2 cellular contexts compared by ENCODE assay signal in genomic region chr15:99618941-99619411, GRCh38.
A peak's percentile ranks its signal among the peaks of the same experiment; 100 is the strongest.
TF ChIP-seq lines count a peak whose summit lies in the region.

No MANE protein-coding gene starts in this region.

TF ChIP-seq in HEK293, 187 proteins besides CTCF, POLR2A, EP300 and RAD21:
- TF ChIP-seq PRDM10 (tag by site-specific recombination; IDR thresholded peaks at IDR 0.05) (peak; percentile 44), ZNF561 (tag by site-specific recombination; IDR thresholded peaks at IDR 0.05; ENCODE audit: borderline replicate concordance) (no peak), ZNF449 (tag by site-specific recombination; IDR thresholded peaks at IDR 0.05) (peak; percentile 73), ZBTB17 (tag by site-specific recombination; IDR thresholded peaks at IDR 0.05) (peak; percentile 73), ZNF112 (tag by site-specific recombination; IDR thresholded peaks at IDR 0.05) (no peak), WT1 (tag by site-specific recombination; IDR thresholded peaks at IDR 0.05) (no peak), ZNF133 (tag by site-specific recombination; IDR thresholded peaks at IDR 0.05) (no peak), SETDB1 (IDR thresholded peaks at IDR 0.05; ENCODE audit: insufficient read length, low read length) (no peak), ZNF426 (tag by site-specific recombination; IDR thresholded peaks at IDR 0.05) (no peak), ZNF600 (tag by site-specific recombination; IDR thresholded peaks at IDR 0.05) (peak; percentile 52), ZNF23 (tag by site-specific recombination; IDR thresholded peaks at IDR 0.05; ENCODE audit: borderline replicate concordance) (no peak), ZNF639 (tag by site-specific recombination; IDR thresholded peaks at IDR 0.05) (no peak), ZNF423 (tag by site-specific recombination; IDR thresholded peaks at IDR 0.05) (no peak), ZBTB48 (tag by site-specific recombination; IDR thresholded peaks at IDR 0.05) (peak; percentile 70; the same call in 1 of the 2 replicates)
TF ChIP-seq in HEK293: peak in this region for 5.

TF ChIP-seq in K562, 482 proteins besides CTCF, POLR2A, EP300 and RAD21 (continued from another document):
- TF ChIP-seq E2F5 (CRISPR knock-in tag; IDR thresholded peaks at IDR 0.05): no peak
TF ChIP-seq in K562: peak in this region for 0.
